ENCODE assay signal across 1 cellular context in the genomic region with DNA sequence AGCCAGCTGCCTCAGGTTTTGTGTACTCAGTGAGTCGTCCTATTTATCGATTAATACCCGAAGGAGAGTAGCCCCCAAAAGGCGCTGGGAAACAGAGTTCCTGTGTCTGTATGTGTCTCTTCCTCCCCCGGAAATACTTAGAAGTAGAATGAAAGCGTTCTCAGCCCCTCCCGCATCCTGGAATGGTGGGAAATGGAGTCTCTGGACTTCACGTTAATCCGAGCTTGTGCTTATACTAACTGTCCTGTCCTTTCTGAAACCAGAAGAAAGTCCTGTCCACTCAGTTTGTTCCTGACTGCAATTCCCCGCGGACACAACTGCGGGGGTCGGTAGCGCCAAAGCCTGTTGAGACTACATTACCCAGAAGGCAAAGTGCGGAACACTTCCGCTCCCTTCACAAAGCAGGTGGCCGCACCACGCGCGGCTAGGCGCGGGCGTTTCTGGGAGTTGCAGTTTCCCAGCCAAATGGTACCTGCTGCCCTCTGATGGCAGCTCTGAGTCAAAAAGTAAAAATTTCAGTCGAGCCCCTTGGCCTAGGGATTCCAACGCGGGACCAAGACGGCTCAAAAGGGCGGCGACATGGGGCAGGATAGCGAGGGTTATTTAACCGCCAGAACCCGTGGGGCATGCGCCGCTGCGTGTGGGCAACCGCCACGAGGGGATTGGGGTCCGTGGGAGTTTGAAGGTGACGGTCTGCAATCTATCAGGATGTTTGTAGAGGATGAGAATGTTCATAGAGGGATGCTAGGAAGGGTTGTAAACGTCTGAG.
A peak's percentile ranks its signal among the peaks of the same experiment; 100 is the strongest.
TF ChIP-seq lines count a peak whose summit lies in the region.

No MANE protein-coding gene starts in this region.

TF ChIP-seq in HepG2, 621 proteins besides CTCF, POLR2A, EP300 and RAD21 (continues in another document):
- no peak; the same call in 1 of the 2 replicates for TF ChIP-seq ZNF775 (CRISPR knock-in tag; IDR thresholded peaks at IDR 0.05; ENCODE audit: borderline replicate concordance)
- TF ChIP-seq ZNF484 (CRISPR knock-in tag; IDR thresholded peaks at IDR 0.05; ENCODE audit: borderline replicate concordance, low read depth): no peak
- 0 out of 2 replicates have a peak, but pooled peaks have one; percentile 73 for TF ChIP-seq ZNF124 (CRISPR knock-in tag; IDR thresholded peaks at IDR 0.05)
- no peak for TF ChIP-seq KLF6 (CRISPR knock-in tag; IDR thresholded peaks at IDR 0.05)
- TF ChIP-seq ZNF264 (CRISPR knock-in tag; IDR thresholded peaks at IDR 0.05): no peak
- TF ChIP-seq ZNF12 (CRISPR knock-in tag; IDR thresholded peaks at IDR 0.05): peak; percentile 96
- TF ChIP-seq SMYD3 (CRISPR knock-in tag; IDR thresholded peaks at IDR 0.05): 0 out of 2 replicates have a peak, but pooled peaks have one; percentile 31
- TF ChIP-seq XRCC5 (optimal IDR thresholded peaks at IDR 0.05; ENCODE audit: low read length): peak; percentile 62
- TF ChIP-seq, protein P1, sequence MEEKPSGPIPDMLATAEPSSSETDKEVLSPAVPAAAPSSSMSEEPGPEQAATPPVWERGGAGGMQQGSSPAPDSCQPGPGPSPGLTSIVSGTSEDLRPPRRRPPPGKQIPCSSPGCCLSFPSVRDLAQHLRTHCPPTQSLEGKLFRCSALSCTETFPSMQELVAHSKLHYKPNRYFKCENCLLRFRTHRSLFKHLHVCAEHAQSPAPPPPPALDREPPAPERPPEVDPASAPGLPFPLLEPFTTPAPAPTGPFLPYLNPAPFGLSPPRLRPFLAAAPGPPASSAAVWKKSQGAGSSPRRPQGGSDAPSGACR (CRISPR knock-in tag; IDR thresholded peaks at IDR 0.05): no peak
- TF ChIP-seq SPEN (CRISPR knock-in tag; IDR thresholded peaks at IDR 0.05; ENCODE audit: low read depth): peak; percentile 36; the same call in 1 of the 2 replicates
- TF ChIP-seq CEBPB (IDR thresholded peaks at IDR 0.05; ENCODE audit: borderline replicate concordance, low read depth, low read length): no peak
- peak; percentile 86 for TF ChIP-seq SAP130 (CRISPR knock-in tag; IDR thresholded peaks at IDR 0.05; ENCODE audit: low read depth)
- TF ChIP-seq PAXIP1 (CRISPR knock-in tag; conservative IDR thresholded peaks at IDR 0.05): peak; percentile 44; the same call in 1 of the 2 replicates
- peak; percentile 89 for TF ChIP-seq ARNTL (CRISPR knock-in tag; IDR thresholded peaks at IDR 0.05)
- TF ChIP-seq, protein P2, sequence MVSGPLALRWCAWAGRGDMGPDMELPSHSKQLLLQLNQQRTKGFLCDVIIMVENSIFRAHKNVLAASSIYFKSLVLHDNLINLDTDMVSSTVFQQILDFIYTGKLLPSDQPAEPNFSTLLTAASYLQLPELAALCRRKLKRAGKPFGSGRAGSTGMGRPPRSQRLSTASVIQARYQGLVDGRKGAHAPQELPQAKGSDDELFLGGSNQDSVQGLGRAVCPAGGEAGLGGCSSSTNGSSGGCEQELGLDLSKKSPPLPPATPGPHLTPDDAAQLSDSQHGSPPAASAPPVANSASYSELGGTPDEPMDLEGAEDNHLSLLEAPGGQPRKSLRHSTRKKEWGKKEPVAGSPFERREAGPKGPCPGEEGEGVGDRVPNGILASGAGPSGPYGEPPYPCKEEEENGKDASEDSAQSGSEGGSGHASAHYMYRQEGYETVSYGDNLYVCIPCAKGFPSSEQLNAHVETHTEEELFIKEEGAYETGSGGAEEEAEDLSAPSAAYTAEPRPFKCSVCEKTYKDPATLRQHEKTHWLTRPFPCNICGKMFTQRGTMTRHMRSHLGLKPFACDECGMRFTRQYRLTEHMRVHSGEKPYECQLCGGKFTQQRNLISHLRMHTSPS (CRISPR knock-in tag; IDR thresholded peaks at IDR 0.05; ENCODE audit: low read depth): no peak; the same call in 1 of the 2 replicates
- TF ChIP-seq MATR3 (CRISPR knock-in tag; IDR thresholded peaks at IDR 0.05): no peak
- TF ChIP-seq ZNF792 (CRISPR knock-in tag; IDR thresholded peaks at IDR 0.05): peak; percentile 41; the same call in 1 of the 2 replicates
- TF ChIP-seq XBP1 (CRISPR knock-in tag; IDR thresholded peaks at IDR 0.05): no peak
- TF ChIP-seq, protein P3, sequence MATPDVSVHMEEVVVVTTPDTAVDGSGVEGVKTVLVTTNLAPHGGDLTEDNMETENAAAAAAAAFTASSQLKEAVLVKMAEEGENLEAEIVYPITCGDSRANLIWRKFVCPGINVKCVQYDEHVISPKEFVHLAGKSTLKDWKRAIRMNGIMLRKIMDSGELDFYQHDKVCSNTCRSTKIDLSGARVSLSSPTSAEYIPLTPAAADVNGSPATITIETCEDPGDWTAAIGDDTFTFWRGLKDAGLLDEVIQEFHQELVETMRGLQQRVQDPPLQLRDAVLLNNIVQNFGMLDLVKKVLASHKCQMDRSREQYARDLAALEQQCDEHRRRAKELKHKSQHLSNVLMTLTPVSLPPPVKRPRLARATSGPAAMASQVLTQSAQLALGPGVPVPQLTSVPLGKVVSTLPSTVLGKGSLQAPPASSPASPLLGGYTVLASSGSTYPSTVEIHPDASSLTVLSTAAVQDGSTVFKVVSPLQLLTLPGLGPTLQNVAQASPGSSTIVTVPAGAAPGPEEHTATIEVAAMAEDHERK (CRISPR knock-in tag; IDR thresholded peaks at IDR 0.05; ENCODE audit: low read depth): peak; percentile 73; the same call in 1 of the 2 replicates
- peak; percentile 100 for TF ChIP-seq CREM (IDR thresholded peaks at IDR 0.05)
- no peak; the same call in 1 of the 2 replicates for TF ChIP-seq CREM (CRISPR knock-in tag; IDR thresholded peaks at IDR 0.05)
- TF ChIP-seq RNF2 (conservative IDR thresholded peaks at IDR 0.05; ENCODE audit: low read depth): no peak
- TF ChIP-seq TAF15 (IDR thresholded peaks at IDR 0.05; ENCODE audit: low read depth, low read length, poor library complexity, severe bottlenecking): no peak
- TF ChIP-seq HDAC1 (CRISPR knock-in tag; IDR thresholded peaks at IDR 0.05): peak; percentile 51; the same call in 1 of the 2 replicates
- TF ChIP-seq E2F2 (CRISPR knock-in tag; IDR thresholded peaks at IDR 0.05; ENCODE audit: borderline replicate concordance): peak; percentile 90
- peak; percentile 73; the same call in 1 of the 2 replicates for TF ChIP-seq ARID4A (CRISPR knock-in tag; IDR thresholded peaks at IDR 0.05; ENCODE audit: borderline replicate concordance)
- 0 out of 2 replicates have a peak, but pooled peaks have one; percentile 40 for TF ChIP-seq ZNF713 (CRISPR knock-in tag; IDR thresholded peaks at IDR 0.05)
- no peak for TF ChIP-seq MBNL3 (CRISPR knock-in tag; conservative IDR thresholded peaks at IDR 0.05)
- peak; percentile 33; the same call in 1 of the 2 replicates for TF ChIP-seq PRDM10 (CRISPR knock-in tag; IDR thresholded peaks at IDR 0.05; ENCODE audit: low read depth)
- TF ChIP-seq USF2 (IDR thresholded peaks at IDR 0.05; ENCODE audit: low read depth, low read length): peak; percentile 57
- TF ChIP-seq USF2 (CRISPR knock-in tag; IDR thresholded peaks at IDR 0.05; ENCODE audit: borderline replicate concordance): peak; percentile 68; the same call in 1 of the 2 replicates
- TF ChIP-seq ZNF768 (CRISPR knock-in tag; IDR thresholded peaks at IDR 0.05): 0 out of 2 replicates have a peak, but pooled peaks have one; percentile 12
